Comparison of ENCODE assay signal across 8 cellular contexts in genomic region chr6:105992315-105992961, GRCh38.
DNase-seq lines count a peak whose midpoint lies in the region; ATAC-seq and TF ChIP-seq lines count a peak whose summit lies in the region.

No MANE protein-coding gene starts in this region.

- peak overlapping the region; percentile 85 for H3K27ac ChIP-seq in effector memory CD4-positive, alpha-beta T cell (ENCODE audit: insufficient read depth, low read length, poor library complexity, severe bottlenecking)
- no peak overlapping the region for H3K27ac ChIP-seq in mesendoderm (ENCODE audit: low read depth, low read length)

- H3K9me3 ChIP-seq in effector memory CD4-positive, alpha-beta T cell (ENCODE audit: control insufficient read depth, low read length) = no peaks in the 10 kb centered on the region

- H3K18ac ChIP-seq in mesendoderm (ENCODE audit: low read length) = peak overlapping the region; percentile 13

- no peak overlapping the region for H4K5ac ChIP-seq in mesendoderm (ENCODE audit: low read length)

- H3K9ac ChIP-seq in mesendoderm (ENCODE audit: low read length) = peak overlapping the region; percentile 48

- H2BK15ac ChIP-seq in mesendoderm (replicated peaks; ENCODE audit: low read depth) = no peak overlapping the region

- peaks cover 49% of the 10 kb centered on the region for H3K4me1 Mint-ChIP-seq in activated CD8-positive, alpha-beta T cell treated with anti-CD3 and anti-CD28 coated beads, Interleukin-2, amount 10 ng/mL, durations not matched to agents 7 days and 5 days (ENCODE audit: low read depth)

- H3K27ac Mint-ChIP-seq in activated CD8-positive, alpha-beta T cell treated with anti-CD3 and anti-CD28 coated beads, Interleukin-2, amount 10 ng/mL, durations not matched to agents 7 days and 5 days = peak overlapping the region; percentile 90

- no peaks in the 10 kb centered on the region for H3K4me1 ChIP-seq in effector memory CD4-positive, alpha-beta T cell (ENCODE audit: control insufficient read depth, insufficient read depth, low read length, poor library complexity, severe bottlenecking)
- peaks cover 4% of the 10 kb centered on the region for H3K4me1 ChIP-seq in mesendoderm (ENCODE audit: control insufficient read depth, low read depth, low read length)

- ATAC-seq in HG03432 (IDR thresholded peaks at IDR 0.05; ENCODE audit: unreplicated experiment) = peak; percentile 90
- peak; percentile 90 for ATAC-seq in activated CD8-positive, alpha-beta T cell treated with anti-CD3 and anti-CD28 coated beads, Interleukin-2, amount 10 ng/mL, durations not matched to agents 7 days and 5 days

- no peaks in the 10 kb centered on the region for H3K79me1 ChIP-seq in mesendoderm (ENCODE audit: low read length)

- CTCF ChIA-PET in BJ (lab: Yijun Ruan, JAX) = interaction anchor here (0.7 to 4.3 kb wide), 9 partner anchors 8 to 561 kb away, joined by 3 to 26 read pairs (median 5); partner anchors contain the start of gene PRDM1
- CTCF ChIA-PET in activated CD8-positive, alpha-beta T cell treated with anti-CD3 and anti-CD28 coated beads, Interleukin-2, amount 10 ng/mL, durations not matched to agents 7 days and 5 days (lab: Charles Lee) = interaction anchor here (0.8 to 3.4 kb wide), 18 partner anchors 10 to 561 kb away, joined by 3 to 28 read pairs (median 4); partner anchors contain the start of gene PRDM1

- no CpG with 5 or more reads among the region's 34 CpGs for WGBS in mesendoderm (ENCODE audit: extremely low coverage, insufficient coverage, low lambda C conversion rate)

- peaks cover 64% of the 10 kb centered on the region for H3K27me3 Mint-ChIP-seq in activated CD8-positive, alpha-beta T cell treated with anti-CD3 and anti-CD28 coated beads, Interleukin-2, amount 10 ng/mL, durations not matched to agents 7 days and 5 days (ENCODE audit: low read depth)

- peak overlapping the region; percentile 80 for H3K56ac ChIP-seq in mesendoderm (ENCODE audit: low read length)

- no peak overlapping the region for H2BK120ac ChIP-seq in mesendoderm (ENCODE audit: low read depth, low read length)

- H2BK5ac ChIP-seq in mesendoderm (ENCODE audit: low read length) = no peak overlapping the region

- peak overlapping the region; percentile 60 for H3K4me3 ChIP-seq in BJ (ENCODE audit: low read depth, low read length)
- H3K4me3 ChIP-seq in effector memory CD4-positive, alpha-beta T cell (ENCODE audit: insufficient read depth, low read depth, low read length, poor library complexity, severe bottlenecking) = peak overlapping the region; percentile 81
- peak overlapping the region; percentile 3 for H3K4me3 ChIP-seq in mesendoderm (ENCODE audit: low read length)

- H3K36me3 ChIP-seq in BJ (ENCODE audit: control insufficient read depth, insufficient read depth, low read length) = no peaks in the 10 kb centered on the region
- H3K36me3 ChIP-seq in effector memory CD4-positive, alpha-beta T cell (ENCODE audit: control insufficient read depth, insufficient read depth, low read length) = no peaks in the 10 kb centered on the region
- no peaks in the 10 kb centered on the region for H3K36me3 ChIP-seq in mesendoderm (ENCODE audit: control insufficient read depth, insufficient read depth, low read length)

- no peak overlapping the region for H3K23ac ChIP-seq in mesendoderm (ENCODE audit: low read length)

- H3K4ac ChIP-seq in mesendoderm (ENCODE audit: low read depth, low read length) = no peak overlapping the region

- peak overlapping the region; percentile 85 for H3K4me2 ChIP-seq in mesendoderm (ENCODE audit: low read length)

- POLR2A ChIA-PET in BJ (lab: Charles Lee) = interaction anchor here (0.7 kb wide), 1 partner anchor 194 kb away, joined by 4 read pairs; no protein-coding TSS in a partner anchor
- POLR2A ChIA-PET in activated CD8-positive, alpha-beta T cell treated with anti-CD3 and anti-CD28 coated beads, Interleukin-2, amount 10 ng/mL, durations not matched to agents 7 days and 5 days (lab: Charles Lee) = interaction anchor here (0.6 to 4.1 kb wide), 11 partner anchors 10 to 1964 kb away, joined by 3 to 27 read pairs (median 4); partner anchors contain the start of gene PRDM1

- no peaks in the 10 kb centered on the region for H3K79me2 ChIP-seq in mesendoderm (ENCODE audit: control insufficient read depth, insufficient read depth, low read length)

- H3K27me3 ChIP-seq in BJ (ENCODE audit: control insufficient read depth, insufficient read depth, low read length) (no peaks in the 10 kb centered on the region), mesendoderm (ENCODE audit: insufficient read depth, low read length, poor library complexity) (peaks cover 4% of the 10 kb centered on the region)
- no peaks in the 10 kb centered on the region for H3K27me3 ChIP-seq in effector memory CD4-positive, alpha-beta T cell (replicated peaks; ENCODE audit: control insufficient read depth, insufficient read depth, low read length, poor library complexity, severe bottlenecking)

- DNase-seq in BJ (ENCODE audit: low read depth) (peak; percentile 19), GM19240 (ENCODE audit: insufficient read length, low spot score) (peak; percentile 85), NCI-H69 (lab: John Stamatoyannopoulos, UW) (peak; percentile 82), mesendoderm (peak; percentile 91)
- peak; percentile 92 for DNase-seq in activated CD8-positive, alpha-beta T cell treated with anti-CD3 and anti-CD28 coated beads, Interleukin-2, amount 10 ng/mL, durations not matched to agents 7 days and 5 days
- peak; percentile 70 to 81 (median 81) for DNase-seq in effector memory CD4-positive, alpha-beta T cell
- DNase-seq in stimulated activated CD8-positive, alpha-beta memory T cell treated with anti-CD3 and anti-CD28 coated beads, Interleukin-12 subunit alpha, Interleukin-12 subunit beta, amount 100 ng/mL, for 4 hours (ENCODE audit: low read depth) = peak; percentile 80

- H4K8ac ChIP-seq in mesendoderm (ENCODE audit: low read depth, low read length) = no peak overlapping the region

- no peak overlapping the region for H2AK5ac ChIP-seq in mesendoderm (ENCODE audit: low read length)

- H3K9me3 Mint-ChIP-seq in activated CD8-positive, alpha-beta T cell treated with anti-CD3 and anti-CD28 coated beads, Interleukin-2, amount 10 ng/mL, durations not matched to agents 7 days and 5 days (ENCODE audit: insufficient read depth) = no peaks in the 10 kb centered on the region

- peak overlapping the region; percentile 95 for H3K4me3 Mint-ChIP-seq in activated CD8-positive, alpha-beta T cell treated with anti-CD3 and anti-CD28 coated beads, Interleukin-2, amount 10 ng/mL, durations not matched to agents 7 days and 5 days

- no peak for TF ChIP-seq CTCF in BJ (IDR thresholded peaks at IDR 0.05; ENCODE audit: insufficient read depth, low read depth, low read length)

- H3K36me3 Mint-ChIP-seq in activated CD8-positive, alpha-beta T cell treated with anti-CD3 and anti-CD28 coated beads, Interleukin-2, amount 10 ng/mL, durations not matched to agents 7 days and 5 days (ENCODE audit: low read depth) = peaks cover 2% of the 10 kb centered on the region

Comparison
In these comparisons a context has a peak if more than half of its experiments do, and no peak if none do; other contexts are left out.
1. DNase-seq: peak in every context shown above with its lines; median percentile 92 in activated CD8-positive, alpha-beta T cell treated with anti-CD3 and anti-CD28 coated beads, Interleukin-2, amount 10 ng/mL, durations not matched to agents 7 days and 5 days; 91 in mesendoderm; 85 in GM19240; 82 in NCI-H69; 81 in effector memory CD4-positive, alpha-beta T cell; 80 in stimulated activated CD8-positive, alpha-beta memory T cell treated with anti-CD3 and anti-CD28 coated beads, Interleukin-12 subunit alpha, Interleukin-12 subunit beta, amount 100 ng/mL, for 4 hours; 19 in BJ.
2. H3K4me3 ChIP-seq: peak in every context shown above with its lines; median percentile 81 in effector memory CD4-positive, alpha-beta T cell; 60 in BJ; 3 in mesendoderm.